Comparison of ENCODE assay signal across 1 cellular context in genomic region chr16:58105619-58106018, GRCh38.
TF ChIP-seq lines count a peak whose summit lies in the region.

No MANE protein-coding gene starts in this region.

TF ChIP-seq in endothelial cell of umbilical vein, 7 proteins besides CTCF, POLR2A, EP300 and RAD21:
- TF ChIP-seq GATA2 (IDR thresholded peaks at IDR 0.05; ENCODE audit: insufficient read depth, insufficient read length, low read depth, low read length) (no peak), FOS (IDR thresholded peaks at IDR 0.05; ENCODE audit: borderline replicate concordance, insufficient read depth, low read length) (no peak), JUN (IDR thresholded peaks at IDR 0.05; ENCODE audit: borderline replicate concordance, insufficient read depth, insufficient read length, low read depth) (no peak), EZH2 (IDR thresholded peaks at IDR 0.05; ENCODE audit: borderline replicate concordance, low read depth, low read length, severe bottlenecking) (no peak), MYC (IDR thresholded peaks at IDR 0.05; ENCODE audit: low read depth, low read length) (no peak), MAX (IDR thresholded peaks at IDR 0.05; ENCODE audit: insufficient read depth, insufficient read length) (no peak), POLR2AphosphoS5 (IDR thresholded peaks at IDR 0.05; ENCODE audit: insufficient read depth, low read depth, low read length) (no peak)
